Comparison of ENCODE assay signal across 23 cellular contexts in genomic region chr5:16742938-16743337, GRCh38.
DNase-seq lines count a peak whose midpoint lies in the region; FAIRE-seq and TF ChIP-seq lines count a peak whose summit lies in the region.
"Had no signal": no experiment of that assay in that cellular context is flagged by ENCODE, and none has a peak within 500 bp of the region (broad histone marks: within the 10 kb centered on the region; RNA-seq: fewer than 3 reads in every experiment).

No MANE protein-coding gene starts in this region.

- no peak for TF ChIP-seq CTCF in fibroblast of pulmonary artery (IDR thresholded peaks at IDR 0.05; ENCODE audit: low read length, missing control alignments)
- no peak for TF ChIP-seq CTCF in prostate gland (IDR thresholded peaks at IDR 0.05)

- no peak for TF ChIP-seq POLR2A in prostate gland (IDR thresholded peaks at IDR 0.05)
- TF ChIP-seq POLR2A in GM12891 (IDR thresholded peaks at IDR 0.05; ENCODE audit: low read depth, low read length) = no peak

- H3K36me3 ChIP-seq in SJSA1 = peaks cover 43% of the 10 kb centered on the region
- H3K36me3 ChIP-seq in prostate gland = no peaks in the 10 kb centered on the region
- H3K36me3 ChIP-seq: SJCRH30, tibial nerve had no signal

- DNase-seq in DMS79 (lab: John Stamatoyannopoulos, UW) (peak; percentile 14), DMS79 treated with DMSO at 0.1 percent for 48 hours (lab: John Stamatoyannopoulos, UW) (no peak), SJSA1 (ENCODE audit: low read depth in 1 of 2, low spot score in 2 of 2) (no peak), fibroblast of pulmonary artery (ENCODE audit: low read depth) (peak; percentile 54), CD1c-positive myeloid dendritic cell (ENCODE audit: extremely low spot score) (no peak), prostate gland (ENCODE audit: low spot score) (no peak), GM12891 (ENCODE audit: insufficient read length, low spot score) (no peak)
- DNase-seq: activated CD4-positive, alpha-beta T cell treated with anti-CD3 and anti-CD28 coated beads for 1 hour; activated gamma-delta T cell treated with Interleukin-2 at 50 U/mL for 16 hours; dorsolateral prefrontal cortex; EL; hypothalamus; left colon; NCI-H1417 treated with DMSO at 0.1 percent for 48 hours; NCI-H446; SJCRH30; small intestine; stimulated activated naive B cell treated with anti-CD40 and anti-IgM and Interleukin-4, amounts not matched to agents 10 μg/mL and 1 μg/mL and 100 μg/mL, for 72 hours had no signal

- H3K27ac ChIP-seq in SJSA1 = peak overlapping the region; percentile 65
- H3K27ac ChIP-seq in temporal lobe (ENCODE audit: low read depth, low read length) = peak overlapping the region; percentile 27
- no peak overlapping the region for H3K27ac ChIP-seq in prostate gland
- H3K27ac ChIP-seq: C4-2B, KMS-11, SJCRH30 had no signal

- H3K4me3 ChIP-seq in SJSA1 (no peak overlapping the region), fibroblast of pulmonary artery (replicated peaks; ENCODE audit: low read depth, low read length) (no peak overlapping the region), prostate gland (no peak overlapping the region)
- H3K4me3 ChIP-seq: SJCRH30, tibial nerve had no signal

- H3K27me3 ChIP-seq in SJSA1 (replicated peaks) (no peaks in the 10 kb centered on the region), prostate gland (replicated peaks; ENCODE audit: insufficient read depth) (no peaks in the 10 kb centered on the region)
- H3K27me3 ChIP-seq: dorsolateral prefrontal cortex, SJCRH30, tibial nerve had no signal

- no peak for FAIRE-seq in GM12891 (lab: Jason Lieb, UNC)
- FAIRE-seq: A204.1, small intestine had no signal

- H3K4me1 ChIP-seq in SJSA1 (replicated peaks) = peaks cover 13% of the 10 kb centered on the region
- H3K4me1 ChIP-seq in prostate gland (replicated peaks) = peaks cover 3% of the 10 kb centered on the region

- WGBS in prostate gland = 84% methylated on average over 5 of the region's 5 CpGs

- H3K9me3 ChIP-seq in SJSA1 (replicated peaks) (no peaks in the 10 kb centered on the region), prostate gland (no peaks in the 10 kb centered on the region)
- H3K9me3 ChIP-seq: SJCRH30, tibial nerve had no signal

- intact Hi-C loops in prostate gland (cut with DNase I) = no loop called here

TF ChIP-seq in GM12891, 5 proteins besides CTCF, POLR2A, EP300 and RAD21:
- TF ChIP-seq SPI1 (IDR thresholded peaks at IDR 0.05; ENCODE audit: low read depth, low read length) (no peak), POLR2AphosphoS5 (IDR thresholded peaks at IDR 0.05; ENCODE audit: low read depth, low read length) (no peak), TAF1 (IDR thresholded peaks at IDR 0.05; ENCODE audit: low read depth, low read length) (no peak), PAX5 (IDR thresholded peaks at IDR 0.05; ENCODE audit: insufficient read depth, low read length, severe bottlenecking) (no peak), POU2F2 (IDR thresholded peaks at IDR 0.05; ENCODE audit: low read depth, low read length) (no peak)

Comparison
In these comparisons a context has a peak if more than half of its experiments do, and no peak if none do; other contexts are left out.
1. DNase-seq: peak in DMS79 (single experiment) and fibroblast of pulmonary artery (single experiment); none in DMS79 treated with DMSO at 0.1 percent for 48 hours (single experiment), SJSA1 (0 of 2), CD1c-positive myeloid dendritic cell (single experiment), prostate gland (single experiment) and GM12891 (single experiment).
2. H3K27ac ChIP-seq: peak in SJSA1 (single experiment) and temporal lobe (single experiment); none in prostate gland (0 of 2).